In genomic region chr1:168734271-168734670, GRCh38 we compare ENCODE assay signal across 17 cellular contexts. TPM values are rescaled to one million over a fixed set of nuclear protein-coding genes. Genes with fewer than 3 reads are reported as not detected.
DNase-seq lines count a peak whose midpoint lies in the region; ATAC-seq lines count a peak whose summit lies in the region.
"Had no signal": no experiment of that assay in that cellular context is flagged by ENCODE, and none has a peak within 500 bp of the region (broad histone marks: within the 10 kb centered on the region; RNA-seq: fewer than 3 reads in every experiment).

No MANE protein-coding gene starts in this region.

- intact Hi-C loops in Right ventricle myocardium superior (cut with DNase I), result no loop called here
- intact Hi-C loops in cardiac septum (cut with DNase I), result loop anchor here (5.0 to 10.0 kb wide), 2 partner anchors 373 to 461 kb away; partner anchors contain the start of gene ATP1B1

- peak; percentile 86 for ATAC-seq in Right ventricle myocardium superior (ENCODE audit: poor library complexity)
- ATAC-seq in HG03378 (IDR thresholded peaks at IDR 0.05; ENCODE audit: unreplicated experiment), result no peak

- DNase-seq in Right ventricle myocardium superior (peak; percentile 58), cardiac septum (ENCODE audit: low spot score) (no peak), globus pallidus (ENCODE audit: low spot score) (peak; percentile 10), mucosa of gallbladder (ENCODE audit: low spot score) (peak; percentile 36), SK-N-DZ (ENCODE audit: low spot score) (no peak), NCI-H1105 (lab: John Stamatoyannopoulos, UW) (no peak)
- DNase-seq: Karpas-422, MV-4-11, NCI-H1436, NCI-H2081 treated with DMSO at 0.1 percent for 48 hours, NCI-H2227 treated with DMSO at 0.1 percent for 48 hours, NCI-H69, PC-9 had no signal

RNA-seq across cellular contexts. Expression of gene DPT, which starts 5.3 kb away (rescaled TPM):
- total RNA-seq in Right ventricle myocardium superior (25.1 TPM), cardiac septum (32.1 TPM), mucosa of gallbladder (30.7 TPM)
- polyA plus RNA-seq in SK-N-DZ (2014; cell fraction: cytosol; rRNA removed), result not detected in 2 replicates
- not detected in 2 replicates for polyA plus RNA-seq in SK-N-DZ (2014; cell fraction: nucleus; rRNA removed)
- total RNA-seq: Caco-2, PC-9 had no signal
- polyA plus RNA-seq: A549, CD14-positive monocyte had no signal

Comparison
In these comparisons a context has a peak if more than half of its experiments do, and no peak if none do; other contexts are left out.
1. DNase-seq: peak in Right ventricle myocardium superior (single experiment), globus pallidus (single experiment) and mucosa of gallbladder (single experiment); none in cardiac septum (single experiment), SK-N-DZ (single experiment) and NCI-H1105 (single experiment).